In genomic region chr18:56505293-56505692, GRCh38 we compare ENCODE assay signal across 11 cellular contexts.
DNase-seq lines count a peak whose midpoint lies in the region; ATAC-seq lines count a peak whose summit lies in the region.
"Had no signal": no experiment of that assay in that cellular context is flagged by ENCODE, and none has a peak within 500 bp of the region (broad histone marks: within the 10 kb centered on the region; RNA-seq: fewer than 3 reads in every experiment).

No MANE protein-coding gene starts in this region.

- peaks cover 2% of the 10 kb centered on the region for H3K27me3 Mint-ChIP-seq in activated CD4-positive, alpha-beta T cell treated with anti-CD3 and anti-CD28 coated beads, Interleukin-2, amount 10 ng/mL, durations not matched to agents 24 days and 14 days
- peaks cover 7% of the 10 kb centered on the region for H3K27me3 Mint-ChIP-seq in stimulated activated naive CD8-positive, alpha-beta T cell treated with anti-CD3 and anti-CD28 coated beads, Interleukin-15, amount 100 ng/mL, for 72 hours

- peak overlapping the region; percentile 11 for H3K27ac Mint-ChIP-seq in activated CD4-positive, alpha-beta T cell treated with anti-CD3 and anti-CD28 coated beads, Interleukin-2, amount 10 ng/mL, durations not matched to agents 24 days and 14 days
- no peak overlapping the region for H3K27ac Mint-ChIP-seq in activated naive CD4-positive, alpha-beta T cell treated with anti-CD3 and anti-CD28 coated beads, Interleukin-2, amount 50 U/mL, for 72 hours
- H3K27ac Mint-ChIP-seq in stimulated activated effector memory CD8-positive, alpha-beta T cell treated with anti-CD3 and anti-CD28 coated beads, Interleukin-12 subunit alpha, Interleukin-12 subunit beta, amount 100 ng/mL, for 72 hours = no peak overlapping the region
- H3K27ac Mint-ChIP-seq in stimulated activated naive CD8-positive, alpha-beta T cell treated with anti-CD3 and anti-CD28 coated beads, Interleukin-15, amount 100 ng/mL, for 72 hours = no peak overlapping the region
- H3K27ac Mint-ChIP-seq: B cell; CD8-positive, alpha-beta T cell had no signal

- no peaks in the 10 kb centered on the region for H3K36me3 Mint-ChIP-seq in activated CD4-positive, alpha-beta T cell treated with anti-CD3 and anti-CD28 coated beads, Interleukin-2, amount 10 ng/mL, durations not matched to agents 24 days and 14 days (ENCODE audit: low read depth)
- H3K36me3 Mint-ChIP-seq in activated naive CD4-positive, alpha-beta T cell treated with anti-CD3 and anti-CD28 coated beads, Interleukin-2, amount 50 U/mL, for 72 hours = peaks cover 0 to 7% of the 10 kb centered on the region in 2 donors
- H3K36me3 Mint-ChIP-seq in stimulated activated effector memory CD8-positive, alpha-beta T cell treated with anti-CD3 and anti-CD28 coated beads, Interleukin-12 subunit alpha, Interleukin-12 subunit beta, amount 100 ng/mL, for 72 hours = no peaks in the 10 kb centered on the region
- H3K36me3 Mint-ChIP-seq: CD8-positive, alpha-beta T cell had no signal

- no peak for DNase-seq in activated CD4-positive, alpha-beta T cell treated with anti-CD3 and anti-CD28 coated beads, Interleukin-2, amount 10 ng/mL, durations not matched to agents 24 days and 14 days
- DNase-seq in activated CD4-positive, alpha-beta T cell treated with anti-CD3 and anti-CD28 coated beads for 4 hours = no peak
- DNase-seq in activated naive CD4-positive, alpha-beta T cell treated with anti-CD3 and anti-CD28 coated beads, Interleukin-2, amount 50 U/mL, for 72 hours (ENCODE audit: low spot score in 2 of 2) = no peak
- DNase-seq in activated naive CD4-positive, alpha-beta T cell treated with anti-CD3 and anti-CD28 coated beads, Interleukin-2, amount 50 U/mL, for 16 hours = no peak
- DNase-seq in stimulated activated effector memory CD8-positive, alpha-beta T cell treated with anti-CD3 and anti-CD28 coated beads, Interleukin-12 subunit alpha, Interleukin-12 subunit beta, amount 100 ng/mL, for 72 hours (ENCODE audit: low spot score in 2 of 2) = no peak
- DNase-seq in stimulated activated naive CD8-positive, alpha-beta T cell treated with anti-CD3 and anti-CD28 coated beads, Interleukin-15, amount 100 ng/mL, for 72 hours = no peak
- DNase-seq in hippocampal formation (lab: John Stamatoyannopoulos, UW) = no peak
- DNase-seq: Calu3; CD8-positive, alpha-beta T cell; DMS 273 treated with DMSO at 0.1 percent for 48 hours had no signal

- intact Hi-C loops in activated CD4-positive, alpha-beta T cell treated with anti-CD3 and anti-CD28 coated beads, Interleukin-2, amount 10 ng/mL, durations not matched to agents 24 days and 14 days (cut with micrococcal nuclease) = no loop called here

- no peak overlapping the region for H3K4me3 Mint-ChIP-seq in activated CD4-positive, alpha-beta T cell treated with anti-CD3 and anti-CD28 coated beads, Interleukin-2, amount 10 ng/mL, durations not matched to agents 24 days and 14 days
- H3K4me3 Mint-ChIP-seq in stimulated activated effector memory CD8-positive, alpha-beta T cell treated with anti-CD3 and anti-CD28 coated beads, Interleukin-12 subunit alpha, Interleukin-12 subunit beta, amount 100 ng/mL, for 72 hours = no peak overlapping the region
- no peak overlapping the region for H3K4me3 Mint-ChIP-seq in stimulated activated naive CD8-positive, alpha-beta T cell treated with anti-CD3 and anti-CD28 coated beads, Interleukin-15, amount 100 ng/mL, for 72 hours
- H3K4me3 Mint-ChIP-seq: B cell; CD8-positive, alpha-beta T cell had no signal

- peak; percentile 37 to 95 for ATAC-seq in activated naive CD4-positive, alpha-beta T cell treated with anti-CD3 and anti-CD28 coated beads, Interleukin-2, amount 50 U/mL, for 72 hours
- ATAC-seq in stimulated activated effector memory CD8-positive, alpha-beta T cell treated with anti-CD3 and anti-CD28 coated beads, Interleukin-12 subunit alpha, Interleukin-12 subunit beta, amount 100 ng/mL, for 72 hours = peak; percentile 55
- peak; percentile 52 for ATAC-seq in stimulated activated naive CD8-positive, alpha-beta T cell treated with anti-CD3 and anti-CD28 coated beads, Interleukin-15, amount 100 ng/mL, for 72 hours
- ATAC-seq: CD8-positive, alpha-beta T cell had no signal

- H3K9me3 Mint-ChIP-seq in activated CD4-positive, alpha-beta T cell treated with anti-CD3 and anti-CD28 coated beads, Interleukin-2, amount 10 ng/mL, durations not matched to agents 24 days and 14 days = peaks cover 3% of the 10 kb centered on the region
- H3K9me3 Mint-ChIP-seq in activated naive CD4-positive, alpha-beta T cell treated with anti-CD3 and anti-CD28 coated beads, Interleukin-2, amount 50 U/mL, for 72 hours = peaks cover 6 to 9% of the 10 kb centered on the region in 2 donors
- no peaks in the 10 kb centered on the region for H3K9me3 Mint-ChIP-seq in stimulated activated effector memory CD8-positive, alpha-beta T cell treated with anti-CD3 and anti-CD28 coated beads, Interleukin-12 subunit alpha, Interleukin-12 subunit beta, amount 100 ng/mL, for 72 hours
- no peaks in the 10 kb centered on the region for H3K9me3 Mint-ChIP-seq in stimulated activated naive CD8-positive, alpha-beta T cell treated with anti-CD3 and anti-CD28 coated beads, Interleukin-15, amount 100 ng/mL, for 72 hours
- H3K9me3 Mint-ChIP-seq: CD8-positive, alpha-beta T cell had no signal

- H3K4me1 Mint-ChIP-seq in activated CD4-positive, alpha-beta T cell treated with anti-CD3 and anti-CD28 coated beads, Interleukin-2, amount 10 ng/mL, durations not matched to agents 24 days and 14 days = peaks cover 5% of the 10 kb centered on the region
- H3K4me1 Mint-ChIP-seq in stimulated activated effector memory CD8-positive, alpha-beta T cell treated with anti-CD3 and anti-CD28 coated beads, Interleukin-12 subunit alpha, Interleukin-12 subunit beta, amount 100 ng/mL, for 72 hours = no peaks in the 10 kb centered on the region
- H3K4me1 Mint-ChIP-seq in stimulated activated naive CD8-positive, alpha-beta T cell treated with anti-CD3 and anti-CD28 coated beads, Interleukin-15, amount 100 ng/mL, for 72 hours = peaks cover 7% of the 10 kb centered on the region
- H3K4me1 Mint-ChIP-seq: B cell had no signal
